ENCODE assay signal across 8 cellular contexts in genomic region chr1:87292684-87293493, GRCh38. TPM values are rescaled to one million over a fixed set of nuclear protein-coding genes. Genes with fewer than 3 reads are reported as not detected.
DNase-seq lines count a peak whose midpoint lies in the region; ATAC-seq, FAIRE-seq and TF ChIP-seq lines count a peak whose summit lies in the region.

No MANE protein-coding gene starts in this region.

- peak; percentile 56 for DNase-seq in NCI-H2171 treated with DMSO at 0.1 percent for 48 hours (lab: John Stamatoyannopoulos, UW)
- DNase-seq in activated CD4-positive, CD25-positive, alpha-beta regulatory T cell treated with anti-CD3 and anti-CD28 coated beads, Interleukin-2, amount 50 U/mL, for 72 hours, result peak; percentile 46
- no peak for DNase-seq in chondrocyte (ENCODE audit: low spot score)
- DNase-seq in right lobe of liver, result peak in 1 of 3 donors; percentile 56
- peak; percentile 40 for DNase-seq in stimulated activated CD8-positive, alpha-beta memory T cell treated with anti-CD3 and anti-CD28 coated beads, Interleukin-15, amount 100 ng/mL, for 1 hour (ENCODE audit: low read depth)

- H3K4me1 ChIP-seq in right lobe of liver, result no peaks in the 10 kb centered on the region

- TF ChIP-seq POLR2A in right lobe of liver (IDR thresholded peaks at IDR 0.05), result no peak

- FAIRE-seq in G401.6 (lab: Jason Lieb, UNC), result peak; percentile 79

- H3K27ac ChIP-seq in right lobe of liver, result no peak overlapping the region

- H3K36me3 Mint-ChIP-seq in chondrocyte (ENCODE audit: low read depth), result no peaks in the 10 kb centered on the region

- 41% methylated on average over 9 of the region's 9 CpGs for WGBS in right lobe of liver (ENCODE audit: insufficient coverage, low coverage, low lambda C conversion rate, missing lambda C conversion rate)

- H3K27me3 Mint-ChIP-seq in chondrocyte (ENCODE audit: low read depth), result peaks cover 11% of the 10 kb centered on the region

- ATAC-seq in HG02759 (IDR thresholded peaks at IDR 0.05; ENCODE audit: unreplicated experiment) (peak; percentile 71), right lobe of liver (peak; percentile 57 to 72 (median 70)), HG02970 (IDR thresholded peaks at IDR 0.05; ENCODE audit: low FRiP score, unreplicated experiment) (no peak)

- H3K4me3 Mint-ChIP-seq in chondrocyte (ENCODE audit: unreplicated experiment), result no peak overlapping the region

- H3K4me1 Mint-ChIP-seq in chondrocyte (ENCODE audit: low read depth), result no peaks in the 10 kb centered on the region

- no peaks in the 10 kb centered on the region for H3K9me3 Mint-ChIP-seq in chondrocyte (ENCODE audit: low read depth)

- no peak overlapping the region for H3K4me3 ChIP-seq in right lobe of liver

- H3K9me3 ChIP-seq in right lobe of liver, result no peaks in the 10 kb centered on the region

- H3K36me3 ChIP-seq in right lobe of liver, result no peaks in the 10 kb centered on the region

- H3K27ac Mint-ChIP-seq in chondrocyte (ENCODE audit: unreplicated experiment), result no peak overlapping the region

- TF ChIP-seq CTCF in chondrocyte (IDR thresholded peaks at IDR 0.05) (peak; percentile 98), right lobe of liver (IDR thresholded peaks at IDR 0.05) (peak; percentile 71 to 79 (median 76))

- H3K27me3 ChIP-seq in right lobe of liver, result no peaks in the 10 kb centered on the region

- intact Hi-C loops in right lobe of liver (cut with DNase I), result loop anchor here in 1 of 2 donors (10.0 kb wide), 1 partner anchor 662 kb away; no protein-coding TSS in a partner anchor

RNA-seq across cellular contexts. Expression of gene LMO4, which starts 35.8 kb away (rescaled TPM):
- total RNA-seq in chondrocyte (26.8 to 37.6 TPM (median 36.1 TPM) in 3 replicates), right lobe of liver (10 to 100 TPM; 12.9 to 18.1 (median 15.4) TPM)
